Comparison of ENCODE assay signal across 12 cellular contexts in the genomic region with DNA sequence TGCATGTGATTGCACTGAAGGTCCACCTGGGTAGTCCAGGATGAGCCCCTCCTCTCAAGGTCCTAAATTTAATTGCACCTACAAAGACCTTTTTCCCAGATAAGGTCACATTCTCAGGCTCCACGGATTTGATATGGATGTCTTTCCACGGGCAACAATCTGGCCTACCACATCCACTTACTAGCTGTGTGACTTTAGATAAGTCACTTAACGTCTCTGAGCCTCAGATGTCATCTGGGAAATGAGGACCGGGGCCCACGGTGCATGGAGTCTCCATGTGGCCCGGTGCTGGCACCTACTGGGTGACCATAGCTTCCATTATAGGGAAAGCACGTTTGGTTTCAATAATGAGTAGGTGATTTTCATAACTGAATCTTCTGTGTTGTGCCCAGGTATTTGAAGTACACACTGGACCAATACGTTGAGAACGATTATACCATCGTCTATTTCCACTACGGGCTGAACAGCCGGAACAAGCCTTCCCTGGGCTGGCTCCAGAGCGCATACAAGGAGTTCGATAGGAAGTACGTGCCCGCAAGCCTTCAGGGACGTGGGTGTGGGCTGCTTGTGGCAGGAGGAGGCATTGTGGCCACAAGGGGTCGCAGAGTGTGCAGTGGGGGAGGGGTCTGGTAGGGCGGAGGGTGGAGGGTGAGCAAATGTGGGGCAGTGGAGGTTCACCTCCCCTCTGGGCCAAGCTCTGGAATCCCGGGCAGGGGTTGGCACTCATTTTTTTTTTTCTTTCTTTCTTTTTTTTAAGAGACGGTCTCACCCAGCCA. TPM values are rescaled to one million over a fixed set of nuclear protein-coding genes. Genes with fewer than 3 reads are reported as not detected.
DNase-seq lines count a peak whose midpoint lies in the region; ATAC-seq and TF ChIP-seq lines count a peak whose summit lies in the region.
"Had no signal": no experiment of that assay in that cellular context is flagged by ENCODE, and none has a peak within 500 bp of the region (broad histone marks: within the 10 kb centered on the region; RNA-seq: fewer than 3 reads in every experiment).

No MANE protein-coding gene starts in this region.

- no peaks in the 10 kb centered on the region for H3K9me3 ChIP-seq in OCI-LY3 (ENCODE audit: insufficient read depth, low read length)
- H3K9me3 ChIP-seq: ascending aorta, neutrophil, thoracic aorta had no signal

- no peak overlapping the region for H3K4me2 ChIP-seq in OCI-LY3 (ENCODE audit: low read length)

- DNase-seq in stimulated activated CD4-positive, alpha-beta T cell treated with anti-CD3 and anti-CD28 coated beads, Interleukin-15, amount 100 ng/mL, for 24 hours: peak; percentile 9
- no peak for DNase-seq in stimulated activated CD4-positive, alpha-beta T cell treated with anti-CD3 and anti-CD28 coated beads, Interleukin-4, amount 100 ng/mL, for 24 hours
- DNase-seq in fibroblast of pulmonary artery (ENCODE audit: low read depth) (no peak), sciatic nerve (ENCODE audit: low spot score) (no peak), C1 segment of cervical spinal cord (lab: John Stamatoyannopoulos, UW) (no peak)
- DNase-seq: stimulated activated CD4-positive, alpha-beta T cell treated with anti-CD3 and anti-CD28 coated beads, Interleukin-2, amount 100 ng/mL, for 48 hours had no signal

- H3K27me3 ChIP-seq in OCI-LY3 (ENCODE audit: low read depth, low read length): peaks cover 25% of the 10 kb centered on the region; the same call in 1 of the 2 replicates
- H3K27me3 ChIP-seq: ascending aorta, neutrophil had no signal

- TF ChIP-seq CTCF in OCI-LY3 (IDR thresholded peaks at IDR 0.05; ENCODE audit: low read depth, low read length) (peak; percentile 38), fibroblast of pulmonary artery (IDR thresholded peaks at IDR 0.05; ENCODE audit: low read length, missing control alignments) (peak; percentile 21)

- ATAC-seq in sciatic nerve (no peak), GM21576 (IDR thresholded peaks at IDR 0.05; ENCODE audit: unreplicated experiment) (no peak), GM21619 (IDR thresholded peaks at IDR 0.05; ENCODE audit: unreplicated experiment) (no peak)

- intact Hi-C loops in sciatic nerve (cut with DNase I): no loop called here

- no peak overlapping the region for H3K9ac ChIP-seq in OCI-LY3 (ENCODE audit: low read length)

- no peaks in the 10 kb centered on the region for H3K4me1 ChIP-seq in OCI-LY3 (ENCODE audit: low read length)
- H3K4me1 ChIP-seq: ascending aorta had no signal

- H4K20me1 ChIP-seq in OCI-LY3 (ENCODE audit: insufficient read depth, low read length): no peaks in the 10 kb centered on the region

- no peak overlapping the region for H3K4me3 ChIP-seq in OCI-LY3 (ENCODE audit: low read length)
- H3K4me3 ChIP-seq in fibroblast of pulmonary artery (replicated peaks; ENCODE audit: low read depth, low read length): no peak overlapping the region
- H3K4me3 ChIP-seq: ascending aorta, thoracic aorta had no signal

- no peaks in the 10 kb centered on the region for H3K36me3 ChIP-seq in OCI-LY3 (replicated peaks; ENCODE audit: low read depth, low read length)
- H3K36me3 ChIP-seq: ascending aorta, neutrophil, thoracic aorta had no signal

- H2AFZ ChIP-seq in OCI-LY3 (ENCODE audit: low read depth, low read length): no peak overlapping the region

- no peaks in the 10 kb centered on the region for H3K79me2 ChIP-seq in OCI-LY3 (ENCODE audit: low read length)

- H3K27ac ChIP-seq in OCI-LY3 (ENCODE audit: low read length): no peak overlapping the region
- H3K27ac ChIP-seq: ascending aorta, neutrophil, thoracic aorta had no signal

RNA-seq across cellular contexts. Expression of a gene that starts 55.7 kb away (rescaled TPM):
- 17.3 TPM for total RNA-seq in sciatic nerve
- total RNA-seq: ascending aorta had no signal
